ENCODE assay signal across 1 cellular context in genomic region chr1:186272486-186272885, GRCh38.
TF ChIP-seq lines count a peak whose summit lies in the region.

No MANE protein-coding gene starts in this region.

TF ChIP-seq in K562, 482 proteins besides CTCF, POLR2A, EP300 and RAD21 (continued from another document):
- TF ChIP-seq HNRNPK (IDR thresholded peaks at IDR 0.05; ENCODE audit: low read depth, low read length, poor library complexity, severe bottlenecking) = no peak
- TF ChIP-seq, protein P1, sequence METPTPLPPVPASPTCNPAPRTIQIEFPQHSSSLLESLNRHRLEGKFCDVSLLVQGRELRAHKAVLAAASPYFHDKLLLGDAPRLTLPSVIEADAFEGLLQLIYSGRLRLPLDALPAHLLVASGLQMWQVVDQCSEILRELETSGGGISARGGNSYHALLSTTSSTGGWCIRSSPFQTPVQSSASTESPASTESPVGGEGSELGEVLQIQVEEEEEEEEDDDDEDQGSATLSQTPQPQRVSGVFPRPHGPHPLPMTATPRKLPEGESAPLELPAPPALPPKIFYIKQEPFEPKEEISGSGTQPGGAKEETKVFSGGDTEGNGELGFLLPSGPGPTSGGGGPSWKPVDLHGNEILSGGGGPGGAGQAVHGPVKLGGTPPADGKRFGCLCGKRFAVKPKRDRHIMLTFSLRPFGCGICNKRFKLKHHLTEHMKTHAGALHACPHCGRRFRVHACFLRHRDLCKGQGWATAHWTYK (CRISPR knock-in tag; IDR thresholded peaks at IDR 0.05) = no peak
- no peak for TF ChIP-seq OTX1 (CRISPR knock-in tag; IDR thresholded peaks at IDR 0.05)
- no peak for TF ChIP-seq FOXP4 (CRISPR knock-in tag; IDR thresholded peaks at IDR 0.05; ENCODE audit: borderline replicate concordance)
- TF ChIP-seq, protein P2, sequence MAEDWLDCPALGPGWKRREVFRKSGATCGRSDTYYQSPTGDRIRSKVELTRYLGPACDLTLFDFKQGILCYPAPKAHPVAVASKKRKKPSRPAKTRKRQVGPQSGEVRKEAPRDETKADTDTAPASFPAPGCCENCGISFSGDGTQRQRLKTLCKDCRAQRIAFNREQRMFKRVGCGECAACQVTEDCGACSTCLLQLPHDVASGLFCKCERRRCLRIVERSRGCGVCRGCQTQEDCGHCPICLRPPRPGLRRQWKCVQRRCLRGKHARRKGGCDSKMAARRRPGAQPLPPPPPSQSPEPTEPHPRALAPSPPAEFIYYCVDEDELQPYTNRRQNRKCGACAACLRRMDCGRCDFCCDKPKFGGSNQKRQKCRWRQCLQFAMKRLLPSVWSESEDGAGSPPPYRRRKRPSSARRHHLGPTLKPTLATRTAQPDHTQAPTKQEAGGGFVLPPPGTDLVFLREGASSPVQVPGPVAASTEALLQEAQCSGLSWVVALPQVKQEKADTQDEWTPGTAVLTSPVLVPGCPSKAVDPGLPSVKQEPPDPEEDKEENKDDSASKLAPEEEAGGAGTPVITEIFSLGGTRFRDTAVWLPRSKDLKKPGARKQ (CRISPR knock-in tag; IDR thresholded peaks at IDR 0.05) = no peak
- no peak for TF ChIP-seq ZNF146 (CRISPR knock-in tag; IDR thresholded peaks at IDR 0.05; ENCODE audit: unreplicated experiment)
- TF ChIP-seq ZFPM2 (CRISPR knock-in tag; IDR thresholded peaks at IDR 0.05) = no peak
TF ChIP-seq in K562: peak in this region for 0.
